ENCODE assay signal across 15 cellular contexts in the genomic region with DNA sequence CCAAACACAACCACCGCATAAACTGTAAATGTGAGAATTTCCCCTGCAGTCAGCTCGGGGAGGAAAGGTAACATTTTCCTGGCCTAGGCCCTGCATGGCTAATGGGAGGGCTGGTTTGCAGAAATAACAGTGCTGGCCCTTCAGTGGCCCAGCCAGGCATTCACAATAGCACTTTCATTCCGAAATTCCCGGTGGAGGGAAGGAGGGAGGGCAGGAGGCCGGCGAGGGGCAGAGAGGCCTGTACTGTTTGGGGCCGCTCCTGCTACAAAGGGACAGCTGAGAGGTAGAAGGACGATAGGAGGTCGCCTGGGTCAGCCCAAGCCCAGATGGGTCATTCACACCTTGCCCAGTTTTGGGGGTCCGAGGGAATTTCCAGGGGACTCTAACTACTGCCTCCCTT. TPM values are rescaled to one million over a fixed set of nuclear protein-coding genes. Genes with fewer than 3 reads are reported as not detected.
A peak's percentile ranks its signal among the peaks of the same experiment; 100 is the strongest.
DNase-seq lines count a peak whose midpoint lies in the region; ATAC-seq and TF ChIP-seq lines count a peak whose summit lies in the region.
"Had no signal": no experiment of that assay in that cellular context is flagged by ENCODE, and none has a peak within 500 bp of the region (broad histone marks: within the 10 kb centered on the region; RNA-seq: fewer than 3 reads in every experiment).

No MANE protein-coding gene starts in this region.

- WGBS in endodermal cell (ENCODE audit: insufficient coverage in 1 of 2, insufficient read length in 1 of 2), 2 experiments, result 63 to 79% methylated on average over 5 to 10 of the region's 10 CpGs

- no peaks in the 10 kb centered on the region for H3K4me1 Mint-ChIP-seq in endodermal cell
- H3K4me1 Mint-ChIP-seq in neural crest cell, result peaks cover 17% of the 10 kb centered on the region

- H3K4me1 ChIP-seq in endodermal cell (ENCODE audit: control insufficient read depth, insufficient read depth, low read length), result no peaks in the 10 kb centered on the region
- H3K4me1 ChIP-seq: HAP-1 had no signal

- DNase-seq in SK-MEL-5 (ENCODE audit: low read depth, low spot score), result peak; percentile 86
- DNase-seq in endodermal cell, result peak; percentile 41
- peak; percentile 41 for DNase-seq in neural crest cell (ENCODE audit: low read depth, low spot score)
- DNase-seq in superior temporal gyrus (ENCODE audit: extremely low spot score), result peak; percentile 48
- DNase-seq in iPS-NIHi7 (ENCODE audit: extremely low spot score), result no peak
- no peak for DNase-seq in HuH-7.5 (ENCODE audit: low spot score)
- DNase-seq: MV-4-11, NCI-H1436, NCI-H2029 treated with DMSO at 0.1 percent for 48 hours, NCI-H524 had no signal

- no peaks in the 10 kb centered on the region for H3K9me3 ChIP-seq in endodermal cell (ENCODE audit: control insufficient read depth, low read length)
- H3K9me3 ChIP-seq: BLaER1, HAP-1, SJCRH30 had no signal

- H3K9ac ChIP-seq in endodermal cell (ENCODE audit: extremely low read depth, low read length, poor library complexity, severe bottlenecking), result no peak overlapping the region
- H3K9ac ChIP-seq: BLaER1 had no signal

- peaks cover 39% of the 10 kb centered on the region for H3K27me3 Mint-ChIP-seq in endodermal cell (ENCODE audit: insufficient read depth)
- peaks cover 29% of the 10 kb centered on the region for H3K27me3 Mint-ChIP-seq in neural crest cell (ENCODE audit: low read depth)

- no peak for TF ChIP-seq CTCF in endodermal cell (conservative IDR thresholded peaks at IDR 0.05)
- no peak for TF ChIP-seq CTCF in neural crest cell (conservative IDR thresholded peaks at IDR 0.05)

- H3K27me3 ChIP-seq in endodermal cell (ENCODE audit: control insufficient read depth, insufficient read depth, low read length, poor library complexity, severe bottlenecking), result peaks cover 33% of the 10 kb centered on the region
- H3K27me3 ChIP-seq: SJCRH30 had no signal

- H3K4me3 ChIP-seq in endodermal cell (ENCODE audit: low read length), result no peak overlapping the region
- H3K4me3 ChIP-seq: BLaER1, HAP-1, SJCRH30 had no signal

- H3K27ac Mint-ChIP-seq in endodermal cell (no peak overlapping the region), neural crest cell (ENCODE audit: unreplicated experiment) (peak overlapping the region; percentile 43)

- in situ Hi-C loops in SK-MEL-5 (cut with HindIII; ENCODE audit: low pct_unique_long_range_greater_than_20kb, low sequenced_read_pairs), result no loop called here

- no peaks in the 10 kb centered on the region for H3K36me3 ChIP-seq in endodermal cell (ENCODE audit: control insufficient read depth, insufficient read depth, low read length)
- H3K36me3 ChIP-seq: BLaER1, SJCRH30 had no signal

- H3K9me3 Mint-ChIP-seq in endodermal cell (no peaks in the 10 kb centered on the region), neural crest cell (no peaks in the 10 kb centered on the region)

- ATAC-seq in HG03460 (IDR thresholded peaks at IDR 0.05; ENCODE audit: unreplicated experiment) (no peak), HG02678 (IDR thresholded peaks at IDR 0.05; ENCODE audit: unreplicated experiment) (no peak)

- no peak overlapping the region for H3K27ac ChIP-seq in endodermal cell (ENCODE audit: low read depth, low read length)
- H3K27ac ChIP-seq: BLaER1, SJCRH30 had no signal

- H3K36me3 Mint-ChIP-seq in endodermal cell (ENCODE audit: low read depth), result no peaks in the 10 kb centered on the region
- H3K36me3 Mint-ChIP-seq in neural crest cell (ENCODE audit: low read depth), result no peaks in the 10 kb centered on the region

- no peak overlapping the region for H3K4me3 Mint-ChIP-seq in endodermal cell
- H3K4me3 Mint-ChIP-seq in neural crest cell, result no peak overlapping the region

RNA-seq across cellular contexts. Expression of gene CYP26B1, which starts 11.3 kb away (rescaled TPM):
- 1.8 and 1.9 TPM in 2 replicates for total RNA-seq in SK-MEL-5 (2014; rRNA removed; shearing (Covaris generic))
- polyA plus RNA-seq in SK-MEL-5 (2015; cell fraction: cytosol; rRNA removed), result 4.6 and 6.0 TPM in 2 replicates
- 19.5 and 45.4 TPM in 2 replicates for polyA plus RNA-seq in SK-MEL-5 (2015; cell fraction: nucleus; rRNA removed)
- total RNA-seq in endodermal cell (under 1 TPM; 0.09 to 0.91 TPM), neural crest cell (15.4 and 16.4 TPM in 2 replicates)
- 8.0 TPM for polyA plus RNA-seq in endodermal cell (2013, experiment 1 of 2)
- 7.7 TPM for polyA plus RNA-seq in endodermal cell (2013, experiment 2 of 2)

Comparison
In these comparisons a context has a peak if more than half of its experiments do, and no peak if none do; other contexts are left out.
1. DNase-seq: peak in SK-MEL-5 (single experiment), endodermal cell (single experiment), neural crest cell (single experiment) and superior temporal gyrus (single experiment); none in iPS-NIHi7 (single experiment) and HuH-7.5 (single experiment).